8 cellular contexts compared by ENCODE assay signal in genomic region chr9:21252727-21253547, GRCh38. TPM values are rescaled to one million over a fixed set of nuclear protein-coding genes. Genes with fewer than 3 reads are reported as not detected.
DNase-seq lines count a peak whose midpoint lies in the region; ATAC-seq and TF ChIP-seq lines count a peak whose summit lies in the region.

No MANE protein-coding gene starts in this region.

- CTCF ChIA-PET in activated B cell treated with CpG ODN at 0.5 μM for 24 hours (lab: Charles Lee): interaction anchor here (1.0 to 2.4 kb wide), 15 partner anchors 9 to 213 kb away, joined by 3 to 13 read pairs (median 4); no protein-coding TSS in a partner anchor

- POLR2A ChIA-PET in activated B cell treated with CpG ODN at 0.5 μM for 24 hours (lab: Charles Lee): interaction anchor here (0.5 kb wide), 1 partner anchor 538 kb away, joined by 3 read pairs; no protein-coding TSS in a partner anchor

- no peaks in the 10 kb centered on the region for H3K9me3 ChIP-seq in Karpas-422 (ENCODE audit: low read length)

- intact Hi-C loops in activated B cell treated with CpG ODN at 0.5 μM for 24 hours (cut with micrococcal nuclease) (loop anchor here (1.0 to 5.0 kb wide), 5 partner anchors 66 to 536 kb away; no protein-coding TSS in a partner anchor), left ventricle myocardium superior (cut with micrococcal nuclease) (no loop called here)

- no peak overlapping the region for H2AFZ ChIP-seq in Karpas-422 (ENCODE audit: low read length)

- H3K4me1 Mint-ChIP-seq in activated B cell treated with CpG ODN at 0.5 μM for 24 hours: peaks cover 4% of the 10 kb centered on the region

- H3K4me3 ChIP-seq in Karpas-422 (ENCODE audit: low read length): no peak overlapping the region
- no peak overlapping the region for H3K4me3 ChIP-seq in skeletal muscle cell (ENCODE audit: low read depth, low read length)

- no peaks in the 10 kb centered on the region for H3K9me3 Mint-ChIP-seq in activated naive CD4-positive, alpha-beta T cell treated with anti-CD3 and anti-CD28 coated beads, Interleukin-2, amount 50 U/mL, for 72 hours
- H3K9me3 Mint-ChIP-seq in activated B cell treated with CpG ODN at 0.5 μM for 24 hours: no peaks in the 10 kb centered on the region

- H3K9ac ChIP-seq in Karpas-422 (ENCODE audit: low read length): no peak overlapping the region

- H3K27me3 Mint-ChIP-seq in activated B cell treated with CpG ODN at 0.5 μM for 24 hours: peaks cover 25% of the 10 kb centered on the region

- no peaks in the 10 kb centered on the region for H3K79me2 ChIP-seq in Karpas-422 (ENCODE audit: low read length)

- TF ChIP-seq CTCF in activated B cell treated with CpG ODN at 0.5 μM for 24 hours (IDR thresholded peaks at IDR 0.05): no peak

- H3K4me2 ChIP-seq in Karpas-422 (ENCODE audit: low read depth, low read length, poor library complexity, severe bottlenecking): no peak overlapping the region

- H3K9me2 ChIP-seq in Karpas-422 (replicated peaks; ENCODE audit: insufficient read depth, low read length): no peaks in the 10 kb centered on the region

- no peaks in the 10 kb centered on the region for H3K27me3 ChIP-seq in Karpas-422 (ENCODE audit: low read length)

- H3K36me3 Mint-ChIP-seq in activated naive CD4-positive, alpha-beta T cell treated with anti-CD3 and anti-CD28 coated beads, Interleukin-2, amount 50 U/mL, for 72 hours: no peaks in the 10 kb centered on the region
- no peaks in the 10 kb centered on the region for H3K36me3 Mint-ChIP-seq in activated B cell treated with CpG ODN at 0.5 μM for 24 hours (ENCODE audit: low read depth)

- no peaks in the 10 kb centered on the region for H3K36me3 ChIP-seq in Karpas-422 (ENCODE audit: insufficient read depth, low read length)

- H3K4me1 ChIP-seq in Karpas-422 (ENCODE audit: low read length): no peaks in the 10 kb centered on the region

- no peak overlapping the region for H3K4me3 Mint-ChIP-seq in activated B cell treated with CpG ODN at 0.5 μM for 24 hours

- no peak overlapping the region for H3K27ac ChIP-seq in Karpas-422 (ENCODE audit: low read length)

- DNase-seq in activated naive CD4-positive, alpha-beta T cell treated with anti-CD3 and anti-CD28 coated beads, Interleukin-2, amount 50 U/mL, for 72 hours (ENCODE audit: low spot score in 2 of 2): no peak
- DNase-seq in activated naive CD4-positive, alpha-beta T cell treated with anti-CD3 and anti-CD28 coated beads, Interleukin-2, amount 50 U/mL, for 16 hours: no peak
- DNase-seq in Karpas-422 (peak; percentile 61), activated B cell treated with CpG ODN at 0.5 μM for 24 hours (no peak), left ventricle myocardium superior (no peak), skeletal muscle cell (ENCODE audit: low read depth) (peak; percentile 4), NCI-H226 (no peak)

- H4K20me1 ChIP-seq in Karpas-422 (ENCODE audit: insufficient read depth, low read depth, low read length): no peaks in the 10 kb centered on the region

- ATAC-seq in activated naive CD4-positive, alpha-beta T cell treated with anti-CD3 and anti-CD28 coated beads, Interleukin-2, amount 50 U/mL, for 72 hours: peak; percentile 34 to 73
- peak; percentile 70 for ATAC-seq in GM21737 (IDR thresholded peaks at IDR 0.05; ENCODE audit: unreplicated experiment)
- peak; percentile 61 for ATAC-seq in activated B cell treated with CpG ODN at 0.5 μM for 24 hours (ENCODE audit: low read depth)
- ATAC-seq in left ventricle myocardium superior: peak; percentile 74

- no peak overlapping the region for H3K27ac Mint-ChIP-seq in activated naive CD4-positive, alpha-beta T cell treated with anti-CD3 and anti-CD28 coated beads, Interleukin-2, amount 50 U/mL, for 72 hours
- no peak overlapping the region for H3K27ac Mint-ChIP-seq in activated B cell treated with CpG ODN at 0.5 μM for 24 hours

RNA-seq across cellular contexts. Expression of gene IFNA14, which starts 13.1 kb away (rescaled TPM):
- total RNA-seq in activated naive CD4-positive, alpha-beta T cell treated with anti-CD3 and anti-CD28 coated beads, Interleukin-2, amount 50 U/mL, for 72 hours: not detected
- not detected in 2 replicates for total RNA-seq in Karpas-422 (2014; rRNA removed; shearing (Covaris generic); ENCODE audit: low replicate concordance)
- not detected in 2 replicates for total RNA-seq in activated B cell treated with CpG ODN at 0.5 μM for 24 hours
- not detected for total RNA-seq in left ventricle myocardium superior

RNA-seq across cellular contexts. Expression of gene IFNA17, which starts 24.9 kb away (rescaled TPM):
- total RNA-seq in activated naive CD4-positive, alpha-beta T cell treated with anti-CD3 and anti-CD28 coated beads, Interleukin-2, amount 50 U/mL, for 72 hours: not detected
- total RNA-seq in Karpas-422 (2014; rRNA removed; shearing (Covaris generic); ENCODE audit: low replicate concordance): not detected in 2 replicates
- total RNA-seq in activated B cell treated with CpG ODN at 0.5 μM for 24 hours (not detected in 2 replicates), left ventricle myocardium superior (not detected)

RNA-seq across cellular contexts. Expression of gene IFNA16, which starts 35.8 kb away (rescaled TPM):
- total RNA-seq in activated naive CD4-positive, alpha-beta T cell treated with anti-CD3 and anti-CD28 coated beads, Interleukin-2, amount 50 U/mL, for 72 hours: not detected
- not detected in 2 replicates for total RNA-seq in Karpas-422 (2014; rRNA removed; shearing (Covaris generic); ENCODE audit: low replicate concordance)
- total RNA-seq in activated B cell treated with CpG ODN at 0.5 μM for 24 hours (not detected in 2 replicates), left ventricle myocardium superior (not detected)

RNA-seq across cellular contexts. Expression of gene IFNA10, which starts 46.0 kb away (rescaled TPM):
- not detected for total RNA-seq in activated naive CD4-positive, alpha-beta T cell treated with anti-CD3 and anti-CD28 coated beads, Interleukin-2, amount 50 U/mL, for 72 hours
- total RNA-seq in Karpas-422 (2014; rRNA removed; shearing (Covaris generic); ENCODE audit: low replicate concordance): not detected in 2 replicates
- total RNA-seq in activated B cell treated with CpG ODN at 0.5 μM for 24 hours (not detected in 2 replicates), left ventricle myocardium superior (not detected)

RNA-seq across cellular contexts. Expression of gene IFNA7, which starts 50.9 kb away (rescaled TPM):
- not detected for total RNA-seq in activated naive CD4-positive, alpha-beta T cell treated with anti-CD3 and anti-CD28 coated beads, Interleukin-2, amount 50 U/mL, for 72 hours
- not detected in 2 replicates for total RNA-seq in Karpas-422 (2014; rRNA removed; shearing (Covaris generic); ENCODE audit: low replicate concordance)
- total RNA-seq in activated B cell treated with CpG ODN at 0.5 μM for 24 hours: not detected in 2 replicates
- not detected for total RNA-seq in left ventricle myocardium superior

Comparison
In these comparisons a context has a peak if more than half of its experiments do, and no peak if none do; other contexts are left out.
1. DNase-seq: peak in Karpas-422 (single experiment) and skeletal muscle cell (single experiment); none in activated naive CD4-positive, alpha-beta T cell treated with anti-CD3 and anti-CD28 coated beads, Interleukin-2, amount 50 U/mL, for 72 hours (0 of 2), activated naive CD4-positive, alpha-beta T cell treated with anti-CD3 and anti-CD28 coated beads, Interleukin-2, amount 50 U/mL, for 16 hours (single experiment), activated B cell treated with CpG ODN at 0.5 μM for 24 hours (single experiment), left ventricle myocardium superior (single experiment) and NCI-H226 (single experiment).
2. Peak in every context shown above with its lines, with median percentiles within 50 percentile points of each other: ATAC-seq.